Comparison of ENCODE assay signal across 21 cellular contexts in genomic region chr11:119723243-119723951, GRCh38. TPM values are rescaled to one million over a fixed set of nuclear protein-coding genes. Genes with fewer than 3 reads are reported as not detected.
DNase-seq lines count a peak whose midpoint lies in the region; ATAC-seq, FAIRE-seq and TF ChIP-seq lines count a peak whose summit lies in the region.
"Had no signal": no experiment of that assay in that cellular context is flagged by ENCODE, and none has a peak within 500 bp of the region (broad histone marks: within the 10 kb centered on the region; RNA-seq: fewer than 3 reads in every experiment).

No MANE protein-coding gene starts in this region.

- TF ChIP-seq CTCF in RWPE1 (conservative IDR thresholded peaks at IDR 0.05; ENCODE audit: low read depth) = no peak
- no peak for TF ChIP-seq CTCF in gastroesophageal sphincter (IDR thresholded peaks at IDR 0.05)

- H3K9me3 ChIP-seq in BLaER1 = no peaks in the 10 kb centered on the region
- H3K9me3 ChIP-seq in gastroesophageal sphincter = no peaks in the 10 kb centered on the region
- no peaks in the 10 kb centered on the region for H3K9me3 ChIP-seq in SJCRH30 (replicated peaks)
- H3K9me3 ChIP-seq: lower lobe of right lung, Peyer's patch, prostate gland, stomach, tibial artery had no signal

- H3K4me3 ChIP-seq in BLaER1 (no peak overlapping the region), gastroesophageal sphincter (no peak overlapping the region), SJCRH30 (no peak overlapping the region)
- H3K4me3 ChIP-seq: lower lobe of right lung, Peyer's patch, prostate gland, SK-N-MC, stomach, tibial artery had no signal

- H3K36me3 ChIP-seq in BLaER1 = peaks cover 21% of the 10 kb centered on the region; the same call in 1 of the 2 replicates
- H3K36me3 ChIP-seq in gastroesophageal sphincter = no peaks in the 10 kb centered on the region
- peaks cover 22% of the 10 kb centered on the region for H3K36me3 ChIP-seq in SJCRH30
- H3K36me3 ChIP-seq: lower lobe of right lung, Peyer's patch, prostate gland, stomach, tibial artery had no signal

- H3K4me2 ChIP-seq in BLaER1 = peak overlapping the region; percentile 99; the same call in 1 of the 2 replicates

- TF ChIP-seq EP300 in gastroesophageal sphincter (IDR thresholded peaks at IDR 0.05) = no peak

- POLR2A ChIA-PET in RWPE1 (lab: Yijun Ruan, JAX; ENCODE audit: low non-redundant PET) = interaction anchor here (0.6 to 1.4 kb wide), 2 partner anchors 27 to 34 kb away, joined by 3 read pairs; no protein-coding TSS in a partner anchor

- WGBS in gastroesophageal sphincter (ENCODE audit: low coverage in 1 of 2), 2 donors = 50% methylated on average over 3 of the region's 6 CpGs; no CpG with 5 or more reads in 1 of the 2 donors

- H3K4me1 ChIP-seq in BLaER1 = peaks cover 86% of the 10 kb centered on the region
- peaks cover 0 to 27% (median 13%) of the 10 kb centered on the region in 3 donors for H3K4me1 ChIP-seq in gastroesophageal sphincter
- peaks cover 59% of the 10 kb centered on the region for H3K4me1 ChIP-seq in SJCRH30

- TF ChIP-seq POLR2A in GM12891 (IDR thresholded peaks at IDR 0.05; ENCODE audit: low read depth, low read length) = no peak
- TF ChIP-seq POLR2A in gastroesophageal sphincter (IDR thresholded peaks at IDR 0.05) = no peak

- CTCF ChIA-PET in RWPE1 (lab: Yijun Ruan, JAX) = interaction anchor here (0.7 kb wide), 1 partner anchor 601 kb away, joined by 3 read pairs; no protein-coding TSS in a partner anchor

- FAIRE-seq in GM12891 (lab: Jason Lieb, UNC) = no peak
- FAIRE-seq: kidney had no signal

- peaks cover 100% of the 10 kb centered on the region for H4K20me1 ChIP-seq in BLaER1

- no peak overlapping the region for H3K9ac ChIP-seq in BLaER1

- no peak for DNase-seq in GM12891 (ENCODE audit: insufficient read length, low spot score)
- no peak for DNase-seq in RWPE1 (ENCODE audit: low spot score)
- DNase-seq in epithelial cell of prostate (ENCODE audit: low read depth, low spot score) = no peak
- DNase-seq in D341Med (ENCODE audit: low spot score) = no peak
- no peak for DNase-seq in SJCRH30
- DNase-seq: activated CD4-positive, alpha-beta T cell treated with anti-CD3 and anti-CD28 coated beads, Interleukin-2, amount 10 ng/mL, durations not matched to agents 7 days and 5 days; activated CD8-positive, alpha-beta memory T cell treated with anti-CD3 and anti-CD28 coated beads, Interleukin-2, amount 10 ng/mL, durations not matched to agents 7 days and 5 days; activated naive CD4-positive, alpha-beta T cell treated with anti-CD3 and anti-CD28 coated beads, Interleukin-2, amount 50 U/mL, for 16 hours; HCEC 1CT; Kasumi-1; kidney; lower lobe of right lung; tibial artery had no signal

- peaks cover 15% of the 10 kb centered on the region; the same call in 1 of the 2 replicates for H3K27me3 ChIP-seq in BLaER1
- H3K27me3 ChIP-seq in gastroesophageal sphincter = no peaks in the 10 kb centered on the region
- no peaks in the 10 kb centered on the region for H3K27me3 ChIP-seq in SJCRH30
- H3K27me3 ChIP-seq: Peyer's patch, stomach, tibial artery had no signal

- H3K27ac ChIP-seq in BLaER1 (no peak overlapping the region), RWPE1 (peak overlapping the region; percentile 79), epithelial cell of prostate (peak overlapping the region; percentile 85), gastroesophageal sphincter (no peak overlapping the region), SJCRH30 (no peak overlapping the region)
- H3K27ac ChIP-seq: HL-60, lower lobe of right lung, Peyer's patch, prostate gland, SK-N-MC, tibial artery had no signal

- no peak for ATAC-seq in gastroesophageal sphincter
- ATAC-seq in HG02938 (IDR thresholded peaks at IDR 0.05; ENCODE audit: unreplicated experiment) = no peak
- ATAC-seq: activated CD8-positive, alpha-beta memory T cell treated with anti-CD3 and anti-CD28 coated beads, Interleukin-2, amount 10 ng/mL, durations not matched to agents 7 days and 5 days; lower lobe of right lung had no signal

TF ChIP-seq in GM12891, 5 proteins besides CTCF, POLR2A, EP300 and RAD21:
- TF ChIP-seq TAF1 (IDR thresholded peaks at IDR 0.05; ENCODE audit: low read depth, low read length) (no peak), SPI1 (IDR thresholded peaks at IDR 0.05; ENCODE audit: low read depth, low read length) (peak; percentile 1; the same call in 1 of the 2 replicates)

RNA-seq across cellular contexts. Expression of gene NECTIN1, which starts 5.6 kb away (rescaled TPM):
- 5.6 TPM for polyA plus RNA-seq in GM12891 (2012; ENCODE audit: low read depth, missing spikeins)
- 1 to 10 TPM; 2.6 to 7.1 (median 4.3) TPM for total RNA-seq in gastroesophageal sphincter
- 61.1 and 61.7 TPM in 2 replicates for total RNA-seq in SJCRH30 (2014; rRNA removed; shearing (Covaris generic))

Comparison
In these comparisons a context has a peak if more than half of its experiments do, and no peak if none do; other contexts are left out.
1. H3K27ac ChIP-seq: peak in RWPE1 (single experiment) and epithelial cell of prostate (single experiment); none in BLaER1 (single experiment), gastroesophageal sphincter (0 of 4) and SJCRH30 (single experiment).